ENCODE assay signal across 13 cellular contexts in the genomic region with DNA sequence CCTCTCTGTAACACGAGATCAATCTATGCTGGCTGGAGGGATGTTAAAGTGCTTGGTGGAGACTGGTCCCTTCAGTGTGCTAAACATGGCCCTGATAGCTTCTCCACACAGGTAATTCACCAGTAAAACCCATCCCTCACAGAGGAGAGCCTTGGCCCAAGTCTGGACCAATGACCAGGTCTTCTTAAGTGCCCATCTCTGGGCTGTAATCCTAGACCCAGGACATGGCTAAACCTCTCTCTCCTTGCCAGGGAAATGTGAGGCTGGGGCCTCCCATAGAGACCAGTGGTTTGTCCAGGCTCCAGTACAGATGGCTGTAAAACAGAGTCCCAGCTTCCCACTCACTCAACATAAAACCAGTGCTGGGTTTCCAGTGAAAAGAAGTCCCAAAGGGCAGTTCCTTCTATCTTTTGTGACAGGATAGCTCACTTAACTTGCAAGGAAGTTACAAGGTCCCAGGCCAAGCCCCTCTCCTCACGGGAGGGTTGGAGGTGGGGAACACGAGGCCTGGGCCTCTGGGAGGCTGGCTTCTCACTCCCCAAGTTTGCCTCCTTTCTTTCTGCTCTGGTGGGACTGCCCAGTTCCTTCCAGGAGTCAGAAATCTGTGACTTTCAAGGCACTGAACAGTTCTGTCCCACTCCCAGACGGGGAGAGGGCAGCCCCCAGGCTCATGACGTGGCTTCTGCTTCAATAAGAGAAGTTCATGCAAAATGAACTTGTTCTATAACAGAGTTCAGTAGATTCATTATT. TPM values are rescaled to one million over a fixed set of nuclear protein-coding genes. Genes with fewer than 3 reads are reported as not detected.
"Had no signal": no experiment of that assay in that cellular context is flagged by ENCODE, and none has a peak within 500 bp of the region (broad histone marks: within the 10 kb centered on the region; RNA-seq: fewer than 3 reads in every experiment).

No MANE protein-coding gene starts in this region.

- H3K4me3 ChIP-seq: esophagus muscularis mucosa, SJSA1 had no signal

- H3K4me1 ChIP-seq: parathyroid adenoma had no signal

- H3K9ac ChIP-seq: parathyroid adenoma had no signal

- H2AFZ ChIP-seq: parathyroid adenoma had no signal

- H3K79me2 ChIP-seq: parathyroid adenoma had no signal

- DNase-seq: activated CD4-positive, alpha-beta T cell treated with anti-CD3 and anti-CD28 coated beads, Interleukin-2, amount 50 U/mL, for 4 hours; activated CD8-positive, alpha-beta memory T cell treated with anti-CD3 and anti-CD28 coated beads, Interleukin-2, amount 10 ng/mL, durations not matched to agents 7 days and 5 days; activated naive CD4-positive, alpha-beta T cell treated with anti-CD3 and anti-CD28 coated beads, Interleukin-2, amount 50 U/mL, for 16 hours; amygdala; immature natural killer cell; mesenchymal stem cell; retina; small intestine; T-helper 9 cell had no signal

- H3K27me3 ChIP-seq: SJSA1 had no signal

- H3K27ac Mint-ChIP-seq: activated CD8-positive, alpha-beta memory T cell treated with anti-CD3 and anti-CD28 coated beads, Interleukin-2, amount 10 ng/mL, durations not matched to agents 7 days and 5 days had no signal

- H3K9me3 Mint-ChIP-seq: immature natural killer cell had no signal

- H3K4me3 Mint-ChIP-seq: activated CD8-positive, alpha-beta memory T cell treated with anti-CD3 and anti-CD28 coated beads, Interleukin-2, amount 10 ng/mL, durations not matched to agents 7 days and 5 days had no signal

- H3K9me3 ChIP-seq: esophagus muscularis mucosa had no signal

- H3K36me3 Mint-ChIP-seq: activated CD8-positive, alpha-beta memory T cell treated with anti-CD3 and anti-CD28 coated beads, Interleukin-2, amount 10 ng/mL, durations not matched to agents 7 days and 5 days; immature natural killer cell had no signal

- ATAC-seq: activated CD8-positive, alpha-beta memory T cell treated with anti-CD3 and anti-CD28 coated beads, Interleukin-2, amount 10 ng/mL, durations not matched to agents 7 days and 5 days; left colon had no signal

- H3K36me3 ChIP-seq: esophagus muscularis mucosa, SJSA1 had no signal

- H3K27ac ChIP-seq: esophagus muscularis mucosa, parathyroid adenoma, SJSA1 had no signal

RNA-seq across cellular contexts. Expression of a gene that starts 2.2 kb away (rescaled TPM):
- total RNA-seq: activated CD8-positive, alpha-beta memory T cell treated with anti-CD3 and anti-CD28 coated beads, Interleukin-2, amount 10 ng/mL, durations not matched to agents 7 days and 5 days had no signal

RNA-seq across cellular contexts. Expression of a gene that starts 12.5 kb away (rescaled TPM):
- total RNA-seq: activated CD8-positive, alpha-beta memory T cell treated with anti-CD3 and anti-CD28 coated beads, Interleukin-2, amount 10 ng/mL, durations not matched to agents 7 days and 5 days had no signal
- polyA plus RNA-seq: immature natural killer cell had no signal
